In genomic region chr13:27982361-27982760, GRCh38 we compare ENCODE assay signal across 36 cellular contexts. TPM values are rescaled to one million over a fixed set of nuclear protein-coding genes. Genes with fewer than 3 reads are reported as not detected.
"Had no signal": no experiment of that assay in that cellular context is flagged by ENCODE, and none has a peak within 500 bp of the region (broad histone marks: within the 10 kb centered on the region; RNA-seq: fewer than 3 reads in every experiment).

No MANE protein-coding gene starts in this region.

- H3K4me3 Mint-ChIP-seq: naive thymus-derived CD4-positive, alpha-beta T cell; natural killer cell; nephron; neural progenitor cell; stimulated activated memory B cell treated with anti-CD40 and anti-IgM and Interleukin-4, amounts not matched to agents 10 μg/mL and 1 μg/mL and 100 μg/mL, for 72 hours; stimulated activated naive CD8-positive, alpha-beta T cell treated with anti-CD3 and anti-CD28 coated beads, Interleukin-15, amount 100 ng/mL, for 72 hours; type B pancreatic cell had no signal

- H3K36me3 ChIP-seq: neural progenitor cell, neutrophil, ovary, spleen, suprapubic skin, tibial artery, transverse colon, upper lobe of right lung, uterus had no signal

- H3K9me3 ChIP-seq: neutrophil, ovary, psoas muscle, spleen, suprapubic skin, testis, tibial artery, transverse colon, upper lobe of right lung, uterus had no signal

- DNase-seq: naive thymus-derived CD4-positive, alpha-beta T cell; natural killer cell; nucleus accumbens; ovary; psoas muscle; right cardiac atrium; spleen; stimulated activated CD4-positive, alpha-beta T cell treated with anti-CD3 and anti-CD28 coated beads, Interleukin-12 subunit alpha, Interleukin-12 subunit beta, amount 100 ng/mL, for 4 hours; stimulated activated CD4-positive, alpha-beta T cell treated with anti-CD3 and anti-CD28 coated beads, Interleukin-1b, Interleukin-23, amount 100 ng/mL, for 48 hours; stimulated activated CD4-positive, alpha-beta T cell treated with anti-CD3 and anti-CD28 coated beads, Interleukin-4, amount 100 ng/mL, for 1 hour; stimulated activated CD4-positive, alpha-beta T cell treated with anti-CD3 and anti-CD28 coated beads, Interleukin-4, amount 100 ng/mL, for 4 hours; stimulated activated CD8-positive, alpha-beta memory T cell treated with anti-CD3 and anti-CD28 coated beads, Interleukin-4, amount 100 ng/mL, for 48 hours; stimulated activated naive CD4-positive, alpha-beta T cell; stimulated activated naive CD8-positive, alpha-beta T cell treated with anti-CD3 and anti-CD28 coated beads, Interleukin-15, amount 100 ng/mL, for 72 hours; stimulated activated naive CD8-positive, alpha-beta T cell treated with anti-CD3 and anti-CD28 coated beads, Interleukin-15, Interleukin-2, amounts not matched to agents 100 U/mL and 50 U/mL, for 24 hours; substantia nigra; testis; transverse colon; upper lobe of right lung; uterus had no signal

- H3K4me2 ChIP-seq: neural progenitor cell, smooth muscle cell had no signal

- H3K79me2 ChIP-seq: parathyroid adenoma had no signal

- H3K27me3 ChIP-seq: ovary, testis had no signal

- H3K4me3 ChIP-seq: neural progenitor cell, ovary, psoas muscle, skin epidermis, spleen, suprapubic skin, testis, tibial artery, transverse colon, upper lobe of right lung, uterus had no signal

- H3K4me1 ChIP-seq: neural progenitor cell, parathyroid adenoma, psoas muscle, upper lobe of right lung had no signal

- H3K36me3 Mint-ChIP-seq: naive thymus-derived CD4-positive, alpha-beta T cell; natural killer cell; neural progenitor cell; stimulated activated memory B cell treated with anti-CD40 and anti-IgM and Interleukin-4, amounts not matched to agents 10 μg/mL and 1 μg/mL and 100 μg/mL, for 72 hours; type B pancreatic cell had no signal

- H3K9me3 Mint-ChIP-seq: natural killer cell; nephron; neural progenitor cell; stimulated activated memory B cell treated with anti-CD40 and anti-IgM and Interleukin-4, amounts not matched to agents 10 μg/mL and 1 μg/mL and 100 μg/mL, for 72 hours; stimulated activated naive CD8-positive, alpha-beta T cell treated with anti-CD3 and anti-CD28 coated beads, Interleukin-15, amount 100 ng/mL, for 72 hours; type B pancreatic cell had no signal

- H3K4me1 Mint-ChIP-seq: natural killer cell had no signal

- H3K27ac Mint-ChIP-seq: natural killer cell; nephron; neural progenitor cell; stimulated activated memory B cell treated with anti-CD40 and anti-IgM and Interleukin-4, amounts not matched to agents 10 μg/mL and 1 μg/mL and 100 μg/mL, for 72 hours; stimulated activated naive CD8-positive, alpha-beta T cell treated with anti-CD3 and anti-CD28 coated beads, Interleukin-15, amount 100 ng/mL, for 72 hours; type B pancreatic cell had no signal

- H3K27ac ChIP-seq: neural progenitor cell, neutrophil, ovary, parathyroid adenoma, psoas muscle, skin epidermis, spleen, suprapubic skin, testis, tibial artery, upper lobe of right lung, uterus had no signal

- H3K9ac ChIP-seq: neural progenitor cell, parathyroid adenoma had no signal

- H2AFZ ChIP-seq: neural progenitor cell, parathyroid adenoma had no signal

RNA-seq across cellular contexts. Expression of gene URAD, which starts 6.1 kb away (rescaled TPM):
- total RNA-seq: naive thymus-derived CD4-positive, alpha-beta T cell; natural killer cell; ovary; progenitor cell of endocrine pancreas; psoas muscle; renal cortical epithelial cell; right cardiac atrium; sciatic nerve; smooth muscle cell; suprapubic skin; upper lobe of right lung; urinary bladder; uterus had no signal
- polyA plus RNA-seq: naive thymus-derived CD4-positive, alpha-beta T cell; neural cell; ovary; psoas muscle; right cardiac atrium; smooth muscle cell; urinary bladder had no signal

RNA-seq across cellular contexts. Expression of gene CDX2, which starts 13.2 kb away (rescaled TPM):
- total RNA-seq: naive thymus-derived CD4-positive, alpha-beta T cell; natural killer cell; omental fat pad; psoas muscle; renal cortical epithelial cell; right cardiac atrium; sciatic nerve; spleen; suprapubic skin; upper lobe of right lung; urinary bladder had no signal
- polyA plus RNA-seq: naive thymus-derived CD4-positive, alpha-beta T cell; neural cell; right cardiac atrium; urinary bladder had no signal
